ENCODE assay signal across 9 cellular contexts in the genomic region with DNA sequence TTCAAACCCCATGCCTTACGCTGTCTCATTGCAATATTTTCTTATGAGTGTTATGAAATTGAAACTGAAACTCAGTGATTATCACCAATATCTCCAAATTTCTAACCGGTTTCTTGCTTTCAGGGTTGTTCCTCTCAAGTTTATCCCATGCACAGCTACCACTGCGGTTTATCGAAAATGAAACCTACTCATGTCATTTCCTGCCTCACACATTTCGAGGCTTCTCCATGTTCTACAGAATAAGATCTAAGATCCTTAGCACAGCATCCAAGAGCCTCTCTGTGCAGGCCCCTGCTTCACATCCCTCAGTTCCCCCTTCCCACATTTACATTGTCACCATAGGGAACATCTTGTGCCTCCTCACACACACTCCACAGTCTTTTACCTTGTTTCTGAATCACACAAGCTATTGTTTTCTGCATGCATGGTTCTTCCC.
DNase-seq lines count a peak whose midpoint lies in the region; ATAC-seq lines count a peak whose summit lies in the region.
"Had no signal": no experiment of that assay in that cellular context is flagged by ENCODE, and none has a peak within 500 bp of the region (broad histone marks: within the 10 kb centered on the region; RNA-seq: fewer than 3 reads in every experiment).

No MANE protein-coding gene starts in this region.

- peaks cover 20% of the 10 kb centered on the region for H3K4me1 Mint-ChIP-seq in dendritic cell treated with granulocyte-macrophage colony-stimulating factor and Interleukin-4, amounts not matched to agents 40 ng/mL and 50 ng/mL, for 4 days (ENCODE audit: low read depth)

- peaks cover 16% of the 10 kb centered on the region for H3K9me3 Mint-ChIP-seq in dendritic cell treated with granulocyte-macrophage colony-stimulating factor and Interleukin-4, amounts not matched to agents 40 ng/mL and 50 ng/mL, for 4 days

- peaks cover 9% of the 10 kb centered on the region for H3K36me3 Mint-ChIP-seq in dendritic cell treated with granulocyte-macrophage colony-stimulating factor and Interleukin-4, amounts not matched to agents 40 ng/mL and 50 ng/mL, for 4 days (ENCODE audit: low read depth)

- peaks cover 68% of the 10 kb centered on the region for H3K27me3 Mint-ChIP-seq in dendritic cell treated with granulocyte-macrophage colony-stimulating factor and Interleukin-4, amounts not matched to agents 40 ng/mL and 50 ng/mL, for 4 days

- H3K27ac Mint-ChIP-seq in dendritic cell treated with granulocyte-macrophage colony-stimulating factor and Interleukin-4, amounts not matched to agents 40 ng/mL and 50 ng/mL, for 4 days = peak overlapping the region; percentile 14

- ATAC-seq in GM18873 (IDR thresholded peaks at IDR 0.05; ENCODE audit: low FRiP score, unreplicated experiment) = peak; percentile 97
- ATAC-seq in HG02938 (IDR thresholded peaks at IDR 0.05; ENCODE audit: unreplicated experiment) = peak; percentile 98

- H3K4me3 Mint-ChIP-seq in dendritic cell treated with granulocyte-macrophage colony-stimulating factor and Interleukin-4, amounts not matched to agents 40 ng/mL and 50 ng/mL, for 4 days = peak overlapping the region; percentile 15

- intact Hi-C loops in dendritic cell treated with granulocyte-macrophage colony-stimulating factor and Interleukin-4, amounts not matched to agents 40 ng/mL and 50 ng/mL, for 4 days (cut with micrococcal nuclease) = loop anchor here (5.0 kb wide), 2 partner anchors 34 to 54 kb away; no protein-coding TSS in a partner anchor

- DNase-seq in RPMI8226 (peak; percentile 78), DMS153 treated with DMSO at 0.1 percent for 48 hours (lab: John Stamatoyannopoulos, UW; ENCODE audit: unreplicated experiment) (no peak), DMS 273 treated with DMSO at 0.1 percent for 48 hours (lab: John Stamatoyannopoulos, UW) (no peak), germinal center (ENCODE audit: low spot score) (no peak), epidermal melanocyte (ENCODE audit: insufficient read length, low spot score) (no peak)
- DNase-seq: heart right ventricle had no signal
